Comparison of ENCODE assay signal across 13 cellular contexts in genomic region chr7:12314199-12314598, GRCh38.
DNase-seq lines count a peak whose midpoint lies in the region; ATAC-seq and TF ChIP-seq lines count a peak whose summit lies in the region.
"Had no signal": no experiment of that assay in that cellular context is flagged by ENCODE, and none has a peak within 500 bp of the region (broad histone marks: within the 10 kb centered on the region; RNA-seq: fewer than 3 reads in every experiment).

No MANE protein-coding gene starts in this region.

- peak; percentile 80 for ATAC-seq in GM18498 (IDR thresholded peaks at IDR 0.05; ENCODE audit: unreplicated experiment)
- ATAC-seq in GM19351 (IDR thresholded peaks at IDR 0.05; ENCODE audit: unreplicated experiment): peak; percentile 86
- ATAC-seq in HG02798 (IDR thresholded peaks at IDR 0.05; ENCODE audit: poor library complexity, unreplicated experiment): peak; percentile 76
- peak; percentile 67 for ATAC-seq in HG03571 (IDR thresholded peaks at IDR 0.05; ENCODE audit: unreplicated experiment)
- no peak for ATAC-seq in effector memory CD8-positive, alpha-beta T cell (replicated peaks)
- ATAC-seq: foreskin keratinocyte, mucosa of descending colon had no signal

- no peak overlapping the region for H3K27ac Mint-ChIP-seq in T-helper 2 cell treated with Interferon-gamma antibody and Interleukin-4, amounts not matched to agents 5 μg/mL and 100 μg/mL, for 36 hours
- H3K27ac Mint-ChIP-seq in activated T-helper 1 cell treated with anti-CD3 and anti-CD28 coated beads, Interleukin-12 subunit alpha, Interleukin-12 subunit beta, Interleukin-2, Interleukin-4 antibody, amounts not matched to agents 30 ng/mL and 10 ng/mL and 1 ng/mL, durations not matched to agents 14 hours and 24 hours and 36 hours: no peak overlapping the region
- H3K27ac Mint-ChIP-seq in effector memory CD8-positive, alpha-beta T cell: no peak overlapping the region
- H3K27ac Mint-ChIP-seq in chondrocyte (ENCODE audit: unreplicated experiment): no peak overlapping the region

- H3K27me3 Mint-ChIP-seq in T-helper 2 cell treated with Interferon-gamma antibody and Interleukin-4, amounts not matched to agents 5 μg/mL and 100 μg/mL, for 36 hours (ENCODE audit: low read depth): peaks cover 5% of the 10 kb centered on the region
- H3K27me3 Mint-ChIP-seq in activated T-helper 1 cell treated with anti-CD3 and anti-CD28 coated beads, Interleukin-12 subunit alpha, Interleukin-12 subunit beta, Interleukin-2, Interleukin-4 antibody, amounts not matched to agents 30 ng/mL and 10 ng/mL and 1 ng/mL, durations not matched to agents 14 hours and 24 hours and 36 hours (ENCODE audit: insufficient read depth): peaks cover 5% of the 10 kb centered on the region
- H3K27me3 Mint-ChIP-seq in effector memory CD8-positive, alpha-beta T cell: peaks cover 8 to 16% of the 10 kb centered on the region in 2 donors
- H3K27me3 Mint-ChIP-seq in chondrocyte (ENCODE audit: low read depth): peaks cover 7% of the 10 kb centered on the region

- no peak for DNase-seq in T-helper 2 cell treated with Interferon-gamma antibody and Interleukin-4, amounts not matched to agents 5 μg/mL and 100 μg/mL, for 36 hours (ENCODE audit: low spot score)
- DNase-seq in activated T-helper 1 cell treated with anti-CD3 and anti-CD28 coated beads, Interleukin-12 subunit alpha, Interleukin-12 subunit beta, Interleukin-2, Interleukin-4 antibody, amounts not matched to agents 30 ng/mL and 10 ng/mL and 1 ng/mL, durations not matched to agents 14 hours and 24 hours and 36 hours (ENCODE audit: low spot score): no peak
- DNase-seq in effector memory CD8-positive, alpha-beta T cell: no peak
- DNase-seq in chondrocyte (ENCODE audit: low spot score): no peak
- DNase-seq: activated T-cell treated with anti-CD3 and anti-CD28 coated beads, Interleukin-2, amount 50 U/mL, for 48 hours; effector memory CD4-positive, alpha-beta T cell; foreskin keratinocyte; mucosa of descending colon; NCI-H1930 had no signal

- H3K36me3 Mint-ChIP-seq in T-helper 2 cell treated with Interferon-gamma antibody and Interleukin-4, amounts not matched to agents 5 μg/mL and 100 μg/mL, for 36 hours (ENCODE audit: low read depth): no peaks in the 10 kb centered on the region
- H3K36me3 Mint-ChIP-seq in activated T-helper 1 cell treated with anti-CD3 and anti-CD28 coated beads, Interleukin-12 subunit alpha, Interleukin-12 subunit beta, Interleukin-2, Interleukin-4 antibody, amounts not matched to agents 30 ng/mL and 10 ng/mL and 1 ng/mL, durations not matched to agents 14 hours and 24 hours and 36 hours (ENCODE audit: low read depth): no peaks in the 10 kb centered on the region
- H3K36me3 Mint-ChIP-seq in effector memory CD8-positive, alpha-beta T cell (ENCODE audit: insufficient read depth): no peaks in the 10 kb centered on the region
- H3K36me3 Mint-ChIP-seq in chondrocyte (ENCODE audit: low read depth): no peaks in the 10 kb centered on the region

- intact Hi-C loops in activated T-helper 1 cell treated with anti-CD3 and anti-CD28 coated beads, Interleukin-12 subunit alpha, Interleukin-12 subunit beta, Interleukin-2, Interleukin-4 antibody, amounts not matched to agents 30 ng/mL and 10 ng/mL and 1 ng/mL, durations not matched to agents 14 hours and 24 hours and 36 hours (cut with micrococcal nuclease): no loop called here

- H3K4me1 Mint-ChIP-seq in T-helper 2 cell treated with Interferon-gamma antibody and Interleukin-4, amounts not matched to agents 5 μg/mL and 100 μg/mL, for 36 hours (ENCODE audit: low read depth): peaks cover 5% of the 10 kb centered on the region
- H3K4me1 Mint-ChIP-seq in activated T-helper 1 cell treated with anti-CD3 and anti-CD28 coated beads, Interleukin-12 subunit alpha, Interleukin-12 subunit beta, Interleukin-2, Interleukin-4 antibody, amounts not matched to agents 30 ng/mL and 10 ng/mL and 1 ng/mL, durations not matched to agents 14 hours and 24 hours and 36 hours (ENCODE audit: low read depth): peaks cover 9% of the 10 kb centered on the region
- H3K4me1 Mint-ChIP-seq in effector memory CD8-positive, alpha-beta T cell (ENCODE audit: low read depth in 2 of 2): no peaks in the 10 kb centered on the region
- H3K4me1 Mint-ChIP-seq in chondrocyte (ENCODE audit: low read depth): no peaks in the 10 kb centered on the region

- H3K9me3 Mint-ChIP-seq in T-helper 2 cell treated with Interferon-gamma antibody and Interleukin-4, amounts not matched to agents 5 μg/mL and 100 μg/mL, for 36 hours: no peaks in the 10 kb centered on the region
- H3K9me3 Mint-ChIP-seq in activated T-helper 1 cell treated with anti-CD3 and anti-CD28 coated beads, Interleukin-12 subunit alpha, Interleukin-12 subunit beta, Interleukin-2, Interleukin-4 antibody, amounts not matched to agents 30 ng/mL and 10 ng/mL and 1 ng/mL, durations not matched to agents 14 hours and 24 hours and 36 hours: no peaks in the 10 kb centered on the region
- H3K9me3 Mint-ChIP-seq in effector memory CD8-positive, alpha-beta T cell: no peaks in the 10 kb centered on the region
- no peaks in the 10 kb centered on the region for H3K9me3 Mint-ChIP-seq in chondrocyte (ENCODE audit: low read depth)

- no peak overlapping the region for H3K4me3 Mint-ChIP-seq in T-helper 2 cell treated with Interferon-gamma antibody and Interleukin-4, amounts not matched to agents 5 μg/mL and 100 μg/mL, for 36 hours
- H3K4me3 Mint-ChIP-seq in activated T-helper 1 cell treated with anti-CD3 and anti-CD28 coated beads, Interleukin-12 subunit alpha, Interleukin-12 subunit beta, Interleukin-2, Interleukin-4 antibody, amounts not matched to agents 30 ng/mL and 10 ng/mL and 1 ng/mL, durations not matched to agents 14 hours and 24 hours and 36 hours: no peak overlapping the region
- no peak overlapping the region for H3K4me3 Mint-ChIP-seq in effector memory CD8-positive, alpha-beta T cell
- H3K4me3 Mint-ChIP-seq in chondrocyte (ENCODE audit: unreplicated experiment): no peak overlapping the region

- TF ChIP-seq CTCF in chondrocyte (IDR thresholded peaks at IDR 0.05): no peak
